ENCODE assay signal across 11 cellular contexts in genomic region chr3:83843716-83844115, GRCh38.
"Had no signal": no experiment of that assay in that cellular context is flagged by ENCODE, and none has a peak within 500 bp of the region (broad histone marks: within the 10 kb centered on the region; RNA-seq: fewer than 3 reads in every experiment).

No MANE protein-coding gene starts in this region.

- H3K27ac ChIP-seq: foreskin keratinocyte, heart left ventricle, psoas muscle, sigmoid colon, testis had no signal

- H3K9me3 ChIP-seq: psoas muscle, sigmoid colon, testis had no signal

- H3K27me3 ChIP-seq: foreskin keratinocyte, heart left ventricle, sigmoid colon, testis had no signal

- H3K36me3 ChIP-seq: heart left ventricle, sigmoid colon had no signal

- DNase-seq: cerebellar nuclear complex; dermis blood vessel endothelial cell; heart left ventricle; natural killer cell; psoas muscle; sigmoid colon; stimulated activated CD4-positive, alpha-beta T cell treated with anti-CD3 and anti-CD28 coated beads, Interleukin-2, amount 100 ng/mL, for 48 hours; stimulated activated naive CD8-positive, alpha-beta T cell treated with anti-CD3 and anti-CD28 coated beads, Interleukin-15, amount 100 ng/mL, for 72 hours; testis had no signal

- H3K4me3 ChIP-seq: heart left ventricle, psoas muscle, sigmoid colon, testis had no signal

- ATAC-seq: activated CD4-positive, CD25-positive, alpha-beta regulatory T cell treated with anti-CD3 and anti-CD28 coated beads, Interleukin-2, amount 50 U/mL, for 24 hours; foreskin keratinocyte; heart left ventricle; natural killer cell; psoas muscle; stimulated activated naive CD8-positive, alpha-beta T cell treated with anti-CD3 and anti-CD28 coated beads, Interleukin-15, amount 100 ng/mL, for 72 hours had no signal

- H3K4me1 ChIP-seq: foreskin keratinocyte, heart left ventricle, psoas muscle, sigmoid colon, testis had no signal
